17 cellular contexts compared by ENCODE assay signal in genomic region chr2:47720559-47720958, GRCh38.
A peak's percentile ranks its signal among the peaks of the same experiment; 100 is the strongest.
DNase-seq lines count a peak whose midpoint lies in the region; ATAC-seq and TF ChIP-seq lines count a peak whose summit lies in the region.
"Had no signal": no experiment of that assay in that cellular context is flagged by ENCODE, and none has a peak within 500 bp of the region (broad histone marks: within the 10 kb centered on the region; RNA-seq: fewer than 3 reads in every experiment).

No MANE protein-coding gene starts in this region.

- H3K4me1 Mint-ChIP-seq in T-helper 17 cell = peaks cover 6% of the 10 kb centered on the region
- H3K4me1 Mint-ChIP-seq in nephron = peaks cover 9% of the 10 kb centered on the region
- H3K4me1 Mint-ChIP-seq: CD4-positive, CD25-positive, alpha-beta regulatory T cell had no signal

- peaks cover 3% of the 10 kb centered on the region for H3K9me3 Mint-ChIP-seq in nephron

- no peaks in the 10 kb centered on the region for H3K9me3 ChIP-seq in T-helper 17 cell (ENCODE audit: control insufficient read depth, low read length, poor library complexity, severe bottlenecking)
- H3K9me3 ChIP-seq: A549, SJCRH30 had no signal

- H3K27ac ChIP-seq in dorsolateral prefrontal cortex = peak overlapping the region in 5 of 59 donors; percentile 16 to 48 (median 36)
- H3K27ac ChIP-seq: A549, SJCRH30 had no signal

- peaks cover 3% of the 10 kb centered on the region for H3K36me3 Mint-ChIP-seq in T-helper 17 cell (ENCODE audit: low read depth)
- no peaks in the 10 kb centered on the region for H3K36me3 Mint-ChIP-seq in nephron (ENCODE audit: low read depth)
- H3K36me3 Mint-ChIP-seq: CD4-positive, CD25-positive, alpha-beta regulatory T cell had no signal

- DNase-seq in SKM-1 treated with dmso at 0.1 percent for 144 hours (lab: John Stamatoyannopoulos, UW; ENCODE audit: unreplicated experiment) (peak; percentile 10), SKM-1 (lab: John Stamatoyannopoulos, UW; ENCODE audit: unreplicated experiment) (no peak), T-helper 17 cell (no peak), glomerular visceral epithelial cell (ENCODE audit: extremely low spot score) (no peak), GM19238 (ENCODE audit: insufficient read length, low spot score) (no peak), dorsolateral prefrontal cortex (no peak)
- DNase-seq: CD4-positive, CD25-positive, alpha-beta regulatory T cell; DMS79 treated with DMSO at 0.1 percent for 48 hours; GDM1; NCI-H1105; NCI-H187; NCI-H446 treated with DMSO at 0.1 percent for 48 hours; NCI-H748 treated with DMSO at 0.1 percent for 48 hours; SJCRH30 had no signal

- ATAC-seq in T-helper 17 cell = no peak
- ATAC-seq: A549, K562 had no signal

- TF ChIP-seq CTCF in nephron (IDR thresholded peaks at IDR 0.05; ENCODE audit: unreplicated experiment in 3 of 3) (no peak), dorsolateral prefrontal cortex (IDR thresholded peaks at IDR 0.05 in 54 of 56, conservative IDR thresholded peaks at IDR 0.05 in 2 of 56; ENCODE audit: low read depth in 1 of 56, partially characterized antibody in 56 of 56) (no peak)

- no peak overlapping the region for H3K4me3 ChIP-seq in dorsolateral prefrontal cortex
- H3K4me3 ChIP-seq: A549, K562, SJCRH30 had no signal

- H3K27me3 ChIP-seq in dorsolateral prefrontal cortex = no peaks in the 10 kb centered on the region

- peak overlapping the region; percentile 24 for H3K27ac Mint-ChIP-seq in T-helper 17 cell
- H3K27ac Mint-ChIP-seq in nephron = peak overlapping the region in 2 of 3 experiments; percentile 2 to 48
- H3K27ac Mint-ChIP-seq: CD4-positive, CD25-positive, alpha-beta regulatory T cell had no signal

- H3K4me3 Mint-ChIP-seq in T-helper 17 cell (no peak overlapping the region), nephron (no peak overlapping the region)
- H3K4me3 Mint-ChIP-seq: CD4-positive, CD25-positive, alpha-beta regulatory T cell had no signal

- H3K27me3 Mint-ChIP-seq in T-helper 17 cell (peaks cover 5% of the 10 kb centered on the region), nephron (ENCODE audit: low read depth) (peaks cover 3% of the 10 kb centered on the region)

- intact Hi-C loops in dorsolateral prefrontal cortex (cut with DNase I) = no loop called here
